Comparison of ENCODE assay signal across 12 cellular contexts in the genomic region with DNA sequence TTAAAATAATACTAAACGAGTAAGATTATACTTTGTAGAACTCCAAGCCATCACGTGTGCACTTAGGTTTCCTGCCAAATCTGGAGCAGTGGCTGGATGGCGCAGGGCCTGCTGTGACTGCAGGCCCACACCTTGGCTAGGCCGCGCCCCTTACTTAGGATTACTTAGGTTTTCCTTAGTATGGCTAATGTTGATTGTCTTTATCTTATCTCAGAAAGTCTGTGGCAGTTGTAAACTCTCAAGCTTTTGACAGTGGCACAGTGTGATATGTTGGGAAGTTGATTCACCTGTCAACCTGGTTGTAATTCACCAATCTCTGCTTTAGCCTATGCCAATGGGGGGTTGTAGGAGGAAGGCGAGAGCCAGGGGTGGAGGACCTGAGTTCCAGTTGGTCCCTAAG.
DNase-seq lines count a peak whose midpoint lies in the region; ATAC-seq and TF ChIP-seq lines count a peak whose summit lies in the region.
"Had no signal": no experiment of that assay in that cellular context is flagged by ENCODE, and none has a peak within 500 bp of the region (broad histone marks: within the 10 kb centered on the region; RNA-seq: fewer than 3 reads in every experiment).

No MANE protein-coding gene starts in this region.

- peaks cover 8% of the 10 kb centered on the region for H3K4me1 Mint-ChIP-seq in Caco-2 (ENCODE audit: low read depth, unreplicated experiment)
- H3K4me1 Mint-ChIP-seq in dendritic cell treated with granulocyte-macrophage colony-stimulating factor and Interleukin-4, amounts not matched to agents 40 ng/mL and 50 ng/mL, for 4 days (ENCODE audit: low read depth) = peaks cover 13% of the 10 kb centered on the region

- H3K36me3 ChIP-seq in Caco-2 (ENCODE audit: control insufficient read depth, insufficient read depth, low read length) (no peaks in the 10 kb centered on the region), mesodermal cell (ENCODE audit: control insufficient read depth, insufficient read depth, low read length) (no peaks in the 10 kb centered on the region), SJCRH30 (no peaks in the 10 kb centered on the region)
- H3K36me3 ChIP-seq: BLaER1, heart right ventricle had no signal

- no peak for ATAC-seq in HG02938 (IDR thresholded peaks at IDR 0.05; ENCODE audit: unreplicated experiment)
- no peak for ATAC-seq in GM18502 (IDR thresholded peaks at IDR 0.05; ENCODE audit: poor library complexity, unreplicated experiment)

- H3K4me3 ChIP-seq in Caco-2 (ENCODE audit: low read depth, low read length) (no peak overlapping the region), mesodermal cell (ENCODE audit: extremely low read depth, insufficient read depth, low read length, poor library complexity, severe bottlenecking) (no peak overlapping the region), SJCRH30 (no peak overlapping the region)
- H3K4me3 ChIP-seq: BLaER1, heart right ventricle had no signal

- H3K27me3 Mint-ChIP-seq in Caco-2 (ENCODE audit: insufficient read depth, unreplicated experiment) = no peaks in the 10 kb centered on the region
- no peaks in the 10 kb centered on the region for H3K27me3 Mint-ChIP-seq in dendritic cell treated with granulocyte-macrophage colony-stimulating factor and Interleukin-4, amounts not matched to agents 40 ng/mL and 50 ng/mL, for 4 days

- no peaks in the 10 kb centered on the region for H3K9me3 ChIP-seq in Caco-2
- H3K9me3 ChIP-seq in mesodermal cell (ENCODE audit: control insufficient read depth, low read length) = no peaks in the 10 kb centered on the region
- H3K9me3 ChIP-seq in SJCRH30 (replicated peaks) = no peaks in the 10 kb centered on the region
- H3K9me3 ChIP-seq: BLaER1, heart right ventricle had no signal

- H3K4me1 ChIP-seq in Caco-2 (peaks cover 12% of the 10 kb centered on the region; the same call in 1 of the 2 replicates), mesodermal cell (ENCODE audit: control insufficient read depth, insufficient read depth, low read length, poor library complexity, severe bottlenecking) (peaks cover 13% of the 10 kb centered on the region), SJCRH30 (peaks cover 3% of the 10 kb centered on the region; the same call in 1 of the 2 replicates)
- H3K4me1 ChIP-seq: BLaER1, parathyroid adenoma had no signal

- H3K27me3 ChIP-seq in Caco-2 (replicated peaks; ENCODE audit: control insufficient read depth, insufficient read depth, low read length) (no peaks in the 10 kb centered on the region), SJCRH30 (no peaks in the 10 kb centered on the region)
- H3K27me3 ChIP-seq: BLaER1, heart right ventricle had no signal

- no peak overlapping the region for H3K4me3 Mint-ChIP-seq in Caco-2 (ENCODE audit: unreplicated experiment)
- H3K4me3 Mint-ChIP-seq in dendritic cell treated with granulocyte-macrophage colony-stimulating factor and Interleukin-4, amounts not matched to agents 40 ng/mL and 50 ng/mL, for 4 days = no peak overlapping the region

- no peaks in the 10 kb centered on the region for H3K9me3 Mint-ChIP-seq in Caco-2 (ENCODE audit: unreplicated experiment)
- no peaks in the 10 kb centered on the region for H3K9me3 Mint-ChIP-seq in dendritic cell treated with granulocyte-macrophage colony-stimulating factor and Interleukin-4, amounts not matched to agents 40 ng/mL and 50 ng/mL, for 4 days

- no peaks in the 10 kb centered on the region for H3K36me3 Mint-ChIP-seq in Caco-2 (ENCODE audit: insufficient read depth, unreplicated experiment)
- no peaks in the 10 kb centered on the region for H3K36me3 Mint-ChIP-seq in dendritic cell treated with granulocyte-macrophage colony-stimulating factor and Interleukin-4, amounts not matched to agents 40 ng/mL and 50 ng/mL, for 4 days (ENCODE audit: low read depth)

- no TSS peak for BruUV-seq in Caco-2 (replicated peaks; lab: Mats Ljungman, UMichigan)

- DNase-seq in Caco-2 = peak; percentile 11 to 34
- peak; percentile 58 for DNase-seq in LoVo (ENCODE audit: low spot score)
- no peak for DNase-seq in NCI-H2081 treated with DMSO at 0.1 percent for 48 hours (lab: John Stamatoyannopoulos, UW)
- no peak for DNase-seq in SJCRH30
- DNase-seq: H7, heart right ventricle had no signal

- no peak for TF ChIP-seq CTCF in Caco-2 (IDR thresholded peaks at IDR 0.05; ENCODE audit: insufficient read depth in 1 of 2, low read depth in 1 of 2, low read length in 1 of 2, severe bottlenecking in 1 of 2, unreplicated experiment in 1 of 2)

- CTCF ChIA-PET in Caco-2 (lab: Charles Lee) = no interaction called here

- 80 to 87% methylated on average over 2 to 3 of the region's 6 CpGs for WGBS in mesodermal cell (ENCODE audit: insufficient coverage in 2 of 2), 2 experiments

- H3K27ac ChIP-seq in mesodermal cell (ENCODE audit: low read depth, low read length, severe bottlenecking) = peak overlapping the region; percentile 29
- no peak overlapping the region for H3K27ac ChIP-seq in SJCRH30
- H3K27ac ChIP-seq: BLaER1, parathyroid adenoma had no signal

- POLR2A ChIA-PET in Caco-2 (lab: Charles Lee) = no interaction called here

- intact Hi-C loops in Caco-2 (cut with micrococcal nuclease; ENCODE audit: unreplicated experiment) = no loop called here
- intact Hi-C loops in dendritic cell treated with granulocyte-macrophage colony-stimulating factor and Interleukin-4, amounts not matched to agents 40 ng/mL and 50 ng/mL, for 4 days (cut with micrococcal nuclease) = no loop called here

- H3K27ac Mint-ChIP-seq in Caco-2 (ENCODE audit: unreplicated experiment) = no peak overlapping the region
- peak overlapping the region; percentile 20 for H3K27ac Mint-ChIP-seq in dendritic cell treated with granulocyte-macrophage colony-stimulating factor and Interleukin-4, amounts not matched to agents 40 ng/mL and 50 ng/mL, for 4 days

Comparison
In these comparisons a context has a peak if more than half of its experiments do, and no peak if none do; other contexts are left out.
1. DNase-seq: peak in Caco-2 (2 of 2) and LoVo (single experiment); none in NCI-H2081 treated with DMSO at 0.1 percent for 48 hours (single experiment) and SJCRH30 (0 of 2).